In genomic region chrX:499870-500364, GRCh38 we compare ENCODE assay signal across 28 cellular contexts.
A peak's percentile ranks its signal among the peaks of the same experiment; 100 is the strongest.
DNase-seq lines count a peak whose midpoint lies in the region; ATAC-seq and TF ChIP-seq lines count a peak whose summit lies in the region.
"Had no signal": no experiment of that assay in that cellular context is flagged by ENCODE, and none has a peak within 500 bp of the region (broad histone marks: within the 10 kb centered on the region; RNA-seq: fewer than 3 reads in every experiment).

No MANE protein-coding gene starts in this region.

- peak overlapping the region; percentile 16 for H3K27ac Mint-ChIP-seq in WTC11
- H3K27ac Mint-ChIP-seq: dendritic cell treated with granulocyte-macrophage colony-stimulating factor and Interleukin-4, amounts not matched to agents 40 ng/mL and 50 ng/mL, for 4 days; naive thymus-derived CD8-positive, alpha-beta T cell; progenitor cell of endocrine pancreas had no signal

- H3K4me1 Mint-ChIP-seq in WTC11: peaks cover 24% of the 10 kb centered on the region

- no peaks in the 10 kb centered on the region for H3K9me3 ChIP-seq in iPS DF 6.9 (ENCODE audit: control insufficient read depth, insufficient read depth, low read length)
- no peaks in the 10 kb centered on the region for H3K9me3 ChIP-seq in neuron (ENCODE audit: low read length)
- H3K9me3 ChIP-seq: adrenal gland, BLaER1, Caco-2 had no signal

- DNase-seq in ELF-1 (ENCODE audit: low read depth, low spot score) (peak; percentile 30), WTC11 (ENCODE audit: low spot score) (peak; percentile 43), iPS DF 6.9 (ENCODE audit: low read depth, low spot score) (no peak), caudate nucleus (lab: John Stamatoyannopoulos, UW) (no peak)
- DNase-seq: ACHN; activated CD4-positive, CD25-positive, alpha-beta regulatory T cell treated with anti-CD3 and anti-CD28 coated beads, Interleukin-2, amount 50 U/mL, for 72 hours; activated naive CD4-positive, alpha-beta T cell; activated T-cell treated with anti-CD3 and anti-CD28 coated beads, Interleukin-2, amount 50 U/mL, for 4 hours; adrenal gland; Caco-2; left colon; mesenchymal stem cell; naive thymus-derived CD8-positive, alpha-beta T cell; NCI-H1048; NCI-H187; NCI-H2227 treated with DMSO at 0.1 percent for 48 hours; NCI-H774; Right ventricle myocardium superior; stimulated activated CD4-positive, alpha-beta T cell treated with anti-CD3 and anti-CD28 coated beads, Interleukin-1b, Interleukin-23, amount 100 ng/mL, for 48 hours had no signal

- H3K4me3 Mint-ChIP-seq in WTC11: peak overlapping the region; percentile 60
- H3K4me3 Mint-ChIP-seq: activated T-cell treated with anti-CD3 and anti-CD28 coated beads, Interleukin-2, amount 50 U/mL, for 4 hours; dendritic cell treated with granulocyte-macrophage colony-stimulating factor and Interleukin-4, amounts not matched to agents 40 ng/mL and 50 ng/mL, for 4 days had no signal

- POLR2A ChIA-PET in WTC11 (lab: Charles Lee): no interaction called here

- H3K27me3 ChIP-seq in iPS DF 6.9 (ENCODE audit: control insufficient read depth, insufficient read depth, low read length): no peaks in the 10 kb centered on the region
- peaks cover 10% of the 10 kb centered on the region for H3K27me3 ChIP-seq in neuron (ENCODE audit: insufficient read depth, low read length)
- H3K27me3 ChIP-seq: BLaER1 had no signal

- TF ChIP-seq CTCF in WTC11 (IDR thresholded peaks at IDR 0.05): no peak

- H3K36me3 Mint-ChIP-seq in WTC11: no peaks in the 10 kb centered on the region

- H3K27ac ChIP-seq in iPS DF 6.9 (ENCODE audit: low read length) (no peak overlapping the region), caudate nucleus (ENCODE audit: low read depth, low read length) (no peak overlapping the region)
- H3K27ac ChIP-seq: adrenal gland, BLaER1, epithelial cell of prostate had no signal

- peak overlapping the region; percentile 39 for H2AFZ ChIP-seq in neuron (ENCODE audit: low read depth, low read length)

- ATAC-seq in WTC11 (peak; percentile 89), HG03469 (IDR thresholded peaks at IDR 0.05; ENCODE audit: unreplicated experiment) (no peak), GM18498 (IDR thresholded peaks at IDR 0.05; ENCODE audit: unreplicated experiment) (no peak), GM18520 (IDR thresholded peaks at IDR 0.05; ENCODE audit: unreplicated experiment) (no peak)
- ATAC-seq: activated T-cell treated with anti-CD3 and anti-CD28 coated beads, Interleukin-2, amount 50 U/mL, for 4 hours; HCT116; left colon; naive thymus-derived CD8-positive, alpha-beta T cell had no signal

- H3K4me1 ChIP-seq in iPS DF 6.9 (ENCODE audit: control insufficient read depth, insufficient read depth, low read length) (0 out of 2 replicates have a peak, but pooled peaks cover 1% of the 10 kb centered on the region), neuron (ENCODE audit: insufficient read depth, low read length) (no peaks in the 10 kb centered on the region)
- H3K4me1 ChIP-seq: adrenal gland, BLaER1, Caco-2 had no signal

- H3K36me3 ChIP-seq in iPS DF 6.9 (ENCODE audit: control insufficient read depth, insufficient read depth, low read length): no peaks in the 10 kb centered on the region
- no peaks in the 10 kb centered on the region for H3K36me3 ChIP-seq in neuron (ENCODE audit: insufficient read depth, low read length)
- H3K36me3 ChIP-seq: adrenal gland, BLaER1 had no signal

- H3K27me3 Mint-ChIP-seq in WTC11 (ENCODE audit: low read depth): peaks cover 4% of the 10 kb centered on the region

- peak overlapping the region; percentile 5; the same call in 1 of the 2 replicates for H3K4me3 ChIP-seq in iPS DF 6.9 (ENCODE audit: low read length)
- H3K4me3 ChIP-seq in neuron (ENCODE audit: low read length): peak overlapping the region; percentile 22
- H3K4me3 ChIP-seq: adrenal gland, BLaER1 had no signal

- H3K9me3 Mint-ChIP-seq in WTC11: no peaks in the 10 kb centered on the region; the same call in 1 of the 2 replicates

- CTCF ChIA-PET in WTC11 (lab: Charles Lee): no interaction called here

- WGBS in iPS DF 6.9 (ENCODE audit: insufficient coverage, insufficient read length): no CpG with 5 or more reads among the region's 21 CpGs

TF ChIP-seq in WTC11, 78 proteins besides CTCF, POLR2A, EP300 and RAD21:
- TF ChIP-seq FOXP1 (CRISPR knock-in tag; IDR thresholded peaks at IDR 0.05; ENCODE audit: borderline replicate concordance) (0 out of 2 replicates have a peak, but pooled peaks have one; percentile 51), NFYB (CRISPR knock-in tag; conservative IDR thresholded peaks at IDR 0.05; ENCODE audit: low read depth) (no peak), FOXK1 (CRISPR knock-in tag; IDR thresholded peaks at IDR 0.05) (no peak), ZNF317 (CRISPR knock-in tag; IDR thresholded peaks at IDR 0.05; ENCODE audit: borderline replicate concordance, low read depth) (peak; percentile 45; the same call in 1 of the 2 replicates), ZNF671 (CRISPR knock-in tag; IDR thresholded peaks at IDR 0.05) (no peak), FOXP4 (CRISPR knock-in tag; IDR thresholded peaks at IDR 0.05) (peak; percentile 50; the same call in 1 of the 2 replicates), TP53 (CRISPR knock-in tag; IDR thresholded peaks at IDR 0.05) (0 out of 2 replicates have a peak, but pooled peaks have one; percentile 41)

Comparison
In these comparisons a context has a peak if more than half of its experiments do, and no peak if none do; other contexts are left out.
1. DNase-seq: peak in ELF-1 (single experiment) and WTC11 (single experiment); none in iPS DF 6.9 (single experiment) and caudate nucleus (0 of 61).